In the genomic region with DNA sequence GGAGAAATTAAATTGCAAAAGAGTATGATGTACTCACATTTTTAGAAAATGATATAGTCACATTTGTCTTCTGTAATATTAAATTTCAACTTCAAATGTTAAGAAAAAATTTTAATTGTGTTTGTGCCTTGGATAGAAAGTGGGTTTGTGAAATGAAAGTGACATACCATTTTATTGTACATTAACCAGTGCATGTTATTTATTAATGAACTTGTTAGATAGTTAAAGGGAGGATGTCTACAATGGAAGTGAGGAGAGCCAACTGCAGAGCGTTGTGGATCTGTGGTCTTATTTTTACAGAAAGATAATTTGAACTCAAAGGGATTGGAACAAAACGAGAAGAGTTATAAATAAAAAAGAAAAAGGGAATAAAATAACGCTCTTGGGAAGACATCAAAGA, we compare ENCODE assay signal across 19 cellular contexts.
"Had no signal": no experiment of that assay in that cellular context is flagged by ENCODE, and none has a peak within 500 bp of the region (broad histone marks: within the 10 kb centered on the region; RNA-seq: fewer than 3 reads in every experiment).

No MANE protein-coding gene starts in this region.

- DNase-seq: activated B cell treated with CpG ODN at 0.5 μM for 24 hours; activated CD4-positive, alpha-beta T cell treated with anti-CD3 and anti-CD28 coated beads, Interleukin-2, amount 10 ng/mL, durations not matched to agents 24 days and 14 days; activated naive CD4-positive, alpha-beta T cell treated with anti-CD3 and anti-CD28 coated beads, Interleukin-2, amount 10 ng/mL, durations not matched to agents 7 days and 5 days; effector memory CD4-positive, alpha-beta T cell; foreskin melanocyte; head of caudate nucleus; left lung; naive B cell; posterior cingulate gyrus; stimulated activated CD4-positive, alpha-beta T cell treated with anti-CD3 and anti-CD28 coated beads, Interleukin-4, amount 100 ng/mL, for 24 hours; stimulated activated naive CD4-positive, alpha-beta T cell; T-helper 2 cell; tibial artery; uterus had no signal

- H3K27me3 ChIP-seq: ascending aorta, breast epithelium, left lung, neutrophil, tibial artery, uterus had no signal

- H3K4me3 ChIP-seq: ascending aorta, breast epithelium, left lung, skin epidermis, tibial artery, uterus had no signal

- ATAC-seq: left lung had no signal

- H3K4me1 ChIP-seq: ascending aorta, breast epithelium, left lung, tibial artery, uterus had no signal

- H3K36me3 ChIP-seq: ascending aorta, breast epithelium, left lung, neutrophil, tibial artery, uterus had no signal

- FAIRE-seq: TTC549 had no signal

- H3K27ac ChIP-seq: ascending aorta, breast epithelium, left lung, neutrophil, skin epidermis, tibial artery, uterus had no signal

- H3K9me3 ChIP-seq: ascending aorta, breast epithelium, left lung, neutrophil, tibial artery, uterus had no signal
